Comparison of ENCODE assay signal across 18 cellular contexts in the genomic region with DNA sequence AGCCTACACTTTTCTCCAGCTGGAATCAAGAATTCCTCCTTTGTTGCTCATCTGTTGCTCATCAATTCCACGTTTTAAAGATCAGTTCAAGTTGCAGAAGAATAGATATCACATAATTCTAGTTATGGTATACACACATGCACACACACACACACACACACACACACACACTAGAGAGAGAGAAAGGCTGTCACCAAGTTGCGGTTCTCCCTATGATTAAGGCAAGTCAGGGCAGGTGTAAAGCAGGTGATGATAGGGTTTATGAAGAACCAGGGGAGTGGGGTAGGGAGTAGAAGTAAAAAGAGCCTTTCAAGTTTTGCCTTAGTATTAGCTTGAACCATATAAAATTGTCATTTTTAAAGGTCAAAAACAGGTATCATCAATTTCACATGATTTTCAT. TPM values are rescaled to one million over a fixed set of nuclear protein-coding genes. Genes with fewer than 3 reads are reported as not detected.
DNase-seq lines count a peak whose midpoint lies in the region; ATAC-seq, FAIRE-seq and TF ChIP-seq lines count a peak whose summit lies in the region.
"Had no signal": no experiment of that assay in that cellular context is flagged by ENCODE, and none has a peak within 500 bp of the region (broad histone marks: within the 10 kb centered on the region; RNA-seq: fewer than 3 reads in every experiment).

No MANE protein-coding gene starts in this region.

- POLR2A ChIA-PET in MCF 10A (lab: Yijun Ruan, JAX) = no interaction called here

- H3K4me1 ChIP-seq in mammary epithelial cell (ENCODE audit: insufficient read depth, low read length) = peaks cover 17% of the 10 kb centered on the region
- no peaks in the 10 kb centered on the region for H3K4me1 ChIP-seq in small intestine (ENCODE audit: control insufficient read depth in 2 of 2, insufficient read depth in 1 of 2, low read depth in 1 of 2, low read length in 1 of 2)
- H3K4me1 ChIP-seq: colonic mucosa, prostate gland had no signal

- no peak overlapping the region for H2AFZ ChIP-seq in mammary epithelial cell (ENCODE audit: low read depth, low read length)

- peaks cover 57% of the 10 kb centered on the region for H3K27me3 Mint-ChIP-seq in MCF 10A (ENCODE audit: insufficient read depth, unreplicated experiment)

- H3K27ac ChIP-seq in mammary epithelial cell (ENCODE audit: insufficient read depth, low read depth, low read length) = no peak overlapping the region
- H3K27ac ChIP-seq in small intestine (ENCODE audit: low read depth in 1 of 2, low read length in 1 of 2) = no peak overlapping the region
- H3K27ac ChIP-seq: BLaER1, colonic mucosa, prostate gland, suprapubic skin had no signal

- H3K4me1 Mint-ChIP-seq in MCF 10A (ENCODE audit: insufficient read depth, unreplicated experiment) = peaks cover 11% of the 10 kb centered on the region

- BruUV-seq in mammary epithelial cell (replicated peaks; lab: Mats Ljungman, UMichigan) (no TSS peak), MCF 10A (replicated peaks; lab: Mats Ljungman, UMichigan) (no TSS peak)

- no peaks in the 10 kb centered on the region for H3K9me3 ChIP-seq in mammary epithelial cell (replicated peaks; ENCODE audit: insufficient read depth, low read length)
- no peaks in the 10 kb centered on the region for H3K9me3 ChIP-seq in small intestine (ENCODE audit: control insufficient read depth, low read depth)
- H3K9me3 ChIP-seq: BLaER1, colonic mucosa, prostate gland, suprapubic skin had no signal

- H3K9ac ChIP-seq in mammary epithelial cell (ENCODE audit: insufficient read depth, low read length) = no peak overlapping the region
- H3K9ac ChIP-seq: BLaER1 had no signal

- dilution Hi-C loops in mammary epithelial cell (cut with HindIII; ENCODE audit: low sequenced_read_pairs) = no loop called here

- no peak overlapping the region for H3K4me2 ChIP-seq in mammary epithelial cell (ENCODE audit: insufficient read depth, low read depth, low read length)
- H3K4me2 ChIP-seq: BLaER1 had no signal

- H4K20me1 ChIP-seq in mammary epithelial cell (ENCODE audit: insufficient read depth, low read length) = no peaks in the 10 kb centered on the region
- H4K20me1 ChIP-seq: BLaER1 had no signal

- CTCF ChIA-PET in mammary epithelial cell (lab: Charles Lee; ENCODE audit: low non-redundant PET) = no interaction called here
- CTCF ChIA-PET in MCF 10A (lab: Yijun Ruan, JAX) = interaction anchor here (0.6 to 1.2 kb wide), 2 partner anchors 9 to 131 kb away, joined by 3 to 6 read pairs; no protein-coding TSS in a partner anchor

- H3K9me3 Mint-ChIP-seq in MCF 10A (ENCODE audit: unreplicated experiment) = no peaks in the 10 kb centered on the region

- H3K27me3 ChIP-seq in mammary epithelial cell (ENCODE audit: insufficient read depth, low read length) (no peaks in the 10 kb centered on the region), bronchial epithelial cell (ENCODE audit: control insufficient read depth, insufficient read depth, low read length) (no peaks in the 10 kb centered on the region), small intestine (ENCODE audit: control insufficient read depth in 2 of 2, insufficient read depth in 2 of 2, low read length in 2 of 2) (no peaks in the 10 kb centered on the region)
- H3K27me3 ChIP-seq: BLaER1, colonic mucosa, suprapubic skin had no signal

- in situ Hi-C loops in mammary epithelial cell (cut with MboI; ENCODE audit: low sequenced_read_pairs in 2 of 2) = loop anchor here in 1 of 2 donors (10.0 kb wide), 1 partner anchor 210 kb away; no protein-coding TSS in a partner anchor

- no peak for ATAC-seq in HG03520 (IDR thresholded peaks at IDR 0.05; ENCODE audit: unreplicated experiment)
- ATAC-seq: left cardiac atrium had no signal

- H3K4me3 Mint-ChIP-seq in MCF 10A (ENCODE audit: unreplicated experiment) = no peak overlapping the region

- H3K36me3 Mint-ChIP-seq in MCF 10A (ENCODE audit: insufficient read depth, unreplicated experiment) = no peaks in the 10 kb centered on the region

- FAIRE-seq in bronchial epithelial cell (lab: Jason Lieb, UNC) (no peak), small intestine (lab: Jason Lieb, UNC) (no peak)

- 30% methylated on average over 2 of the region's 2 CpGs for WGBS in mammary epithelial cell (ENCODE audit: low coverage, missing lambda C conversion rate)
- 35 to 70% (median 39%) methylated on average over 2 of the region's 2 CpGs for WGBS in small intestine, 3 donors

- peak; percentile 64 for DNase-seq in mammary epithelial cell
- DNase-seq in MCF 10A (ENCODE audit: unreplicated experiment) = no peak
- peak; percentile 36 for DNase-seq in NCI-H510A (lab: John Stamatoyannopoulos, UW)
- DNase-seq in bronchial epithelial cell (ENCODE audit: low read depth) = peak; percentile 60
- no peak for DNase-seq in SKM-1 (lab: John Stamatoyannopoulos, UW; ENCODE audit: unreplicated experiment)
- DNase-seq in small intestine = no peak
- no peak for DNase-seq in HT-29 (ENCODE audit: low spot score)
- DNase-seq: aorta; colonic mucosa; Kasumi-1; left cardiac atrium; NCI-H2029; stimulated activated CD4-positive, alpha-beta T cell treated with anti-CD3 and anti-CD28 coated beads, Interleukin-15, amount 100 ng/mL, for 24 hours had no signal

- intact Hi-C loops in mammary epithelial cell (cut with micrococcal nuclease) = no loop called here
- intact Hi-C loops in MCF 10A (cut with micrococcal nuclease) = no loop called here

- H3K27ac Mint-ChIP-seq in MCF 10A (ENCODE audit: low read depth, unreplicated experiment) = no peak overlapping the region

- no peak overlapping the region for H3K4me3 ChIP-seq in mammary epithelial cell (replicated peaks in 1 of 3; ENCODE audit: insufficient read depth in 1 of 3, low read depth in 2 of 3, low read length in 3 of 3)
- H3K4me3 ChIP-seq in bronchial epithelial cell (ENCODE audit: low read depth, low read length) = no peak overlapping the region
- H3K4me3 ChIP-seq in small intestine (ENCODE audit: low read depth in 1 of 2, low read length in 2 of 2) = no peak overlapping the region
- H3K4me3 ChIP-seq: BLaER1, colonic mucosa, prostate gland, suprapubic skin had no signal

- H3K36me3 ChIP-seq in mammary epithelial cell (ENCODE audit: insufficient read depth, low read length) (no peaks in the 10 kb centered on the region), bronchial epithelial cell (ENCODE audit: control insufficient read depth, insufficient read depth, low read length) (no peaks in the 10 kb centered on the region), small intestine (ENCODE audit: control insufficient read depth in 2 of 2, insufficient read depth in 2 of 2, low read length in 2 of 2) (no peaks in the 10 kb centered on the region)
- H3K36me3 ChIP-seq: BLaER1, colonic mucosa, prostate gland, suprapubic skin had no signal

- TF ChIP-seq CTCF in mammary epithelial cell (conservative IDR thresholded peaks at IDR 0.05 in 1 of 2, IDR thresholded peaks at IDR 0.05 in 1 of 2; ENCODE audit: extremely low read depth in 1 of 2, insufficient read depth in 1 of 2, low read depth in 1 of 2, low read length in 2 of 2) (no peak), MCF 10A (IDR thresholded peaks at IDR 0.05; ENCODE audit: unreplicated experiment) (no peak), bronchial epithelial cell (IDR thresholded peaks at IDR 0.05; ENCODE audit: insufficient read depth, low read length, severe bottlenecking) (no peak)

- no peaks in the 10 kb centered on the region for H3K79me2 ChIP-seq in mammary epithelial cell (ENCODE audit: insufficient read depth, low read length)

RNA-seq across cellular contexts. Expression of a gene that starts 31.7 kb away (rescaled TPM):
- total RNA-seq in mammary epithelial cell = 1 to 10 TPM in 1 of 2 donors, under 1 TPM in 1; 0.67 to 2.9 TPM
- polyA plus RNA-seq in mammary epithelial cell = 5.6 TPM
- 26.3 TPM for polyA minus RNA-seq in mammary epithelial cell
- not detected in 2 replicates for total RNA-seq in MCF 10A (2022)
- total RNA-seq in bronchial epithelial cell = 42.4 and 202 TPM in 2 replicates
- polyA plus RNA-seq in small intestine = 10 to 100 TPM; 20.0 to 59.4 (median 29.3) TPM
- total RNA-seq in HT-29 (2014; rRNA removed; shearing (Covaris generic)) = 152 and 157 TPM in 2 replicates
- total RNA-seq: left cardiac atrium, SK-MEL-5 had no signal

RNA-seq across cellular contexts. Expression of a gene that starts 41.6 kb away (rescaled TPM):
- total RNA-seq in mammary epithelial cell (not detected), MCF 10A (2022) (not detected in 2 replicates), bronchial epithelial cell (not detected in 2 replicates)
- polyA plus RNA-seq in mammary epithelial cell (not detected), small intestine (under 1 TPM in 1 of 3 donors, not detected in 2; 0.03 TPM)
- not detected for polyA minus RNA-seq in mammary epithelial cell
- total RNA-seq in HT-29 (2014; rRNA removed; shearing (Covaris generic)) = not detected in 2 replicates
- total RNA-seq: colonic mucosa, left cardiac atrium, SK-MEL-5, suprapubic skin had no signal
- polyA plus RNA-seq: aorta had no signal

RNA-seq across cellular contexts. Expression of a gene that starts 59.0 kb away (rescaled TPM):
- total RNA-seq in mammary epithelial cell (not detected), MCF 10A (2022) (not detected in 2 replicates), bronchial epithelial cell (0.13 TPM in 1 of 2 replicates, not detected in the other)
- polyA plus RNA-seq in mammary epithelial cell (0.19 TPM), small intestine (1 to 10 TPM; 1.1 to 9.3 (median 4.3) TPM)
- not detected for polyA minus RNA-seq in mammary epithelial cell
- total RNA-seq in HT-29 (2014; rRNA removed; shearing (Covaris generic)) = 0.21 TPM in 1 of 2 replicates, not detected in the other
- total RNA-seq: SK-MEL-5 had no signal

Comparison
In these comparisons a context has a peak if more than half of its experiments do, and no peak if none do; other contexts are left out.
1. DNase-seq: peak in mammary epithelial cell (single experiment), NCI-H510A (single experiment) and bronchial epithelial cell (single experiment); none in MCF 10A (single experiment), SKM-1 (single experiment), small intestine (single experiment) and HT-29 (single experiment).
2. RNA of a gene that starts 31.7 kb away (total RNA-seq): 152 to 157 TPM in HT-29 and 42.4 to 202 TPM in bronchial epithelial cell; 0.67 to 2.9 TPM in mammary epithelial cell and not detected in MCF 10A; every median in the first group is over 10 times any median in the second.